ENCODE assay signal across 28 cellular contexts in the genomic region with DNA sequence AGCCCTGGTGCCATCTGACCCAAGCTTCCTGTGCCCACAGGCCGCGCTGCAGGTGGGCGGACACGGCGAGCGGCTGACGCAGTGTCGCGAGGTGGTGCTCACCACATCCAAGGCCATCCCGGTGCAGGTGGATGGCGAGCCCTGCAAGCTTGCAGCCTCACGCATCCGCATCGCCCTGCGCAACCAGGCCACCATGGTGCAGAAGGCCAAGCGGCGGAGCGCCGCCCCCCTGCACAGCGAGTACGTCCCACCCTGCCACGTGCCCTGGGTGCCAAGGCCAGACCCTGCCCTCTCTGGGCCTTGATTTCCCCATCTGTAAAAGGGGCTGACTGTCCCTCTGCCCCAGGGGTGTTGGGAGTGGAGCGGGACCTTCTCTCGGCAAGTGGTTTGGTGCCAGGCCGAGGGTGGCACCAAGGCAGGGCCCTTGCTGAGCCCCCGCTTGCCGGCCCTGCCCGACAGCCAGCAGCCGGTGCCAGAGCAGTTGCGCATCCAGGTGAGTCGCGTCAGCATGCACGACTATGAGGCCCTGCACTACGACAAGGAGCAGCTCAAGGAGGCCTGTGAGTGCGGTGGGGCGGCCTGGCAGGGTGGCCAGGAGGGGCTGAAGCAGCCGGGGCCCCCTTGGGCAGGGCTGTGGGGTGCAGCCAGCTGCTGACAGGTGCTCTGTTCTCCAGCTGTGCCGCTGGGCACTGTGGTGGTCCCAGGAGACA. TPM values are rescaled to one million over a fixed set of nuclear protein-coding genes. Genes with fewer than 3 reads are reported as not detected.
"Had no signal": no experiment of that assay in that cellular context is flagged by ENCODE, and none has a peak within 500 bp of the region (broad histone marks: within the 10 kb centered on the region; RNA-seq: fewer than 3 reads in every experiment).

No MANE protein-coding gene starts in this region.

- H3K4me1 ChIP-seq: right lobe of liver had no signal

- H3K27ac ChIP-seq: ovary, right lobe of liver, stomach, thyroid gland, vagina had no signal

- H3K9me3 ChIP-seq: ovary, right lobe of liver, stomach, thyroid gland, vagina had no signal

- H3K4me3 ChIP-seq: dorsolateral prefrontal cortex, ovary, right lobe of liver, smooth muscle cell, stomach, thyroid gland, vagina had no signal

- DNase-seq: dorsolateral prefrontal cortex; effector CD4-positive, alpha-beta T cell; hypothalamus; mesendoderm; midbrain; nephron progenitor cell; occipital lobe; retina; stimulated activated CD4-positive, alpha-beta T cell treated with anti-CD3 and anti-CD28 coated beads, Interleukin-12 subunit alpha, Interleukin-12 subunit beta, amount 100 ng/mL, for 4 hours; stimulated activated CD4-positive, alpha-beta T cell treated with anti-CD3 and anti-CD28 coated beads, Interleukin-1b, Interleukin-23, amount 100 ng/mL, for 48 hours; stimulated activated CD4-positive, alpha-beta T cell treated with anti-CD3 and anti-CD28 coated beads, Interleukin-4, amount 100 ng/mL, for 1 hour; stimulated activated CD8-positive, alpha-beta memory T cell treated with anti-CD3 and anti-CD28 coated beads, Interleukin-4, amount 100 ng/mL, for 48 hours; stimulated activated naive CD4-positive, alpha-beta T cell treated with Interleukin-2 at 50 U/mL for 16 hours; stomach; thyroid gland; trophoblast cell had no signal

- H3K27me3 ChIP-seq: dorsolateral prefrontal cortex, ovary, right lobe of liver, stomach, thyroid gland, vagina had no signal

- FAIRE-seq: colon, frontal cortex, keratinocyte had no signal

- H3K4me2 ChIP-seq: smooth muscle cell had no signal

- H3K36me3 ChIP-seq: ovary had no signal

- ATAC-seq: left lobe of liver; naive thymus-derived CD8-positive, alpha-beta T cell; right lobe of liver had no signal

RNA-seq across cellular contexts. Expression of a gene that starts 16.0 kb away (rescaled TPM):
- total RNA-seq: fibroblast of villous mesenchyme, left lobe of liver, lung microvascular endothelial cell, right lobe of liver, ureter, vagina had no signal
- polyA plus RNA-seq: keratinocyte, stomach had no signal
